In genomic region chr6:135418040-135418439, GRCh38 we compare ENCODE assay signal across 28 cellular contexts.
"Had no signal": no experiment of that assay in that cellular context is flagged by ENCODE, and none has a peak within 500 bp of the region (broad histone marks: within the 10 kb centered on the region; RNA-seq: fewer than 3 reads in every experiment).

No MANE protein-coding gene starts in this region.

- H3K9me3 ChIP-seq: ascending aorta, breast epithelium, colonic mucosa had no signal

- H3K27me3 ChIP-seq: ascending aorta, breast epithelium, cardiac muscle cell, colonic mucosa had no signal

- ATAC-seq: activated naive CD4-positive, alpha-beta T cell treated with anti-CD3 and anti-CD28 coated beads, Interleukin-2, amount 50 U/mL, for 72 hours; activated T-cell treated with anti-CD3 and anti-CD28 coated beads, Interleukin-2, amount 50 U/mL, for 72 hours; esophagus mucosa; WTC11 had no signal

- DNase-seq: activated CD4-positive, alpha-beta memory T cell treated with anti-CD3 and anti-CD28 coated beads, Interleukin-2, amount 10 ng/mL, durations not matched to agents 7 days and 5 days; activated CD4-positive, alpha-beta T cell treated with anti-CD3 and anti-CD28 coated beads for 1 hour; activated CD4-positive, alpha-beta T cell treated with anti-CD3 and anti-CD28 coated beads for 4 hours; activated CD4-positive, alpha-beta T cell treated with anti-CD3 and anti-CD28 coated beads, Interleukin-2, amount 10 ng/mL, durations not matched to agents 7 days and 5 days; activated CD4-positive, alpha-beta T cell treated with anti-CD3 and anti-CD28 coated beads, Interleukin-2, amount 50 U/mL, for 4 hours; activated CD8-positive, alpha-beta memory T cell treated with anti-CD3 and anti-CD28 coated beads, Interleukin-2, amount 50 U/mL, for 48 hours; activated gamma-delta T cell; activated naive CD4-positive, alpha-beta T cell; activated naive CD4-positive, alpha-beta T cell treated with anti-CD3 and anti-CD28 coated beads, Interleukin-2, amount 10 ng/mL, durations not matched to agents 7 days and 5 days; activated naive CD8-positive, alpha-beta T cell treated with anti-CD3 and anti-CD28 coated beads, Interleukin-2, amount 10 ng/mL, durations not matched to agents 7 days and 5 days; activated T-cell treated with anti-CD3 and anti-CD28 coated beads for 4 hours; activated T-cell treated with anti-CD3 and anti-CD28 coated beads, Interleukin-2, amount 50 U/mL, for 24 hours; activated T-cell treated with anti-CD3 and anti-CD28 coated beads, Interleukin-2, amount 50 U/mL, for 72 hours; central memory CD4-positive, alpha-beta T cell; cerebellar nuclear complex; colonic mucosa; effector CD8-positive, alpha-beta T cell; foreskin fibroblast; head of caudate nucleus; hypothalamus; T1000 had no signal

- H3K27ac ChIP-seq: ascending aorta, breast epithelium, cardiac muscle cell, colonic mucosa, VCaP had no signal

- H3K36me3 ChIP-seq: breast epithelium, cardiac muscle cell, colonic mucosa had no signal

- H3K4me1 ChIP-seq: ascending aorta, breast epithelium, colonic mucosa had no signal

- H3K4me3 ChIP-seq: ascending aorta, breast epithelium, cardiac muscle cell, colonic mucosa had no signal
